ENCODE assay signal across 8 cellular contexts in the genomic region with DNA sequence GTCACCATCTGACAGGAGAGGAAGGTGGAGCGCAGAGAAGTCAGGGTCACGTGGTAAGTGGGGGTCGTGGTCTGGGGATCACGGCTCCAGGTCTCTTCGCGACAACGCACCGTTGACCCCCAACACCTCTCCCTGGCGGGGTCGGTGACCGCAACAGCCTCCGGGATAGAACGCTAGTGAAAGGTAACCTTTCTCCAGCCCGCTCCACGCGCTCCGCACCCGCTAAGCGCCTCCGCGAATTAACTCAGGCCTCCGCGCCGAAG. TPM values are rescaled to one million over a fixed set of nuclear protein-coding genes. Genes with fewer than 3 reads are reported as not detected.
DNase-seq lines count a peak whose midpoint lies in the region; ATAC-seq and TF ChIP-seq lines count a peak whose summit lies in the region.

No MANE protein-coding gene starts in this region.

- H3K36me3 ChIP-seq in right atrium auricular region (no peaks in the 10 kb centered on the region), RWPE2 (ENCODE audit: low read depth) (no peaks in the 10 kb centered on the region), fibroblast of lung (ENCODE audit: control insufficient read depth, insufficient read depth, low read length) (no peaks in the 10 kb centered on the region), sigmoid colon (no peaks in the 10 kb centered on the region)

- H2AFZ ChIP-seq in fibroblast of lung (ENCODE audit: low read length) = peak overlapping the region; percentile 19

- peak overlapping the region; percentile 58 for H3K4me2 ChIP-seq in fibroblast of lung (ENCODE audit: extremely low read depth, insufficient read depth, low read length)

- ATAC-seq in RWPE2 (ENCODE audit: low read depth) (no peak), GM18498 (IDR thresholded peaks at IDR 0.05; ENCODE audit: unreplicated experiment) (no peak)

- H3K9ac ChIP-seq in fibroblast of lung (ENCODE audit: insufficient read depth, low read length) = peak overlapping the region; percentile 96

- TF ChIP-seq CTCF in right atrium auricular region (IDR thresholded peaks at IDR 0.05) = no peak
- no peak for TF ChIP-seq CTCF in RWPE2 (IDR thresholded peaks at IDR 0.05; ENCODE audit: poor library complexity, severe bottlenecking)
- TF ChIP-seq CTCF in fibroblast of lung (conservative IDR thresholded peaks at IDR 0.05 in 1 of 2, IDR thresholded peaks at IDR 0.05 in 1 of 2; ENCODE audit: low read depth in 1 of 2, low read length in 2 of 2) = no peak
- no peak for TF ChIP-seq CTCF in sigmoid colon (IDR thresholded peaks at IDR 0.05)

- DNase-seq in right atrium auricular region (ENCODE audit: low spot score) (no peak), cardiac septum (ENCODE audit: low spot score) (no peak), RWPE2 (ENCODE audit: low spot score) (no peak), fibroblast of lung (ENCODE audit: low read depth in 2 of 2) (no peak), sigmoid colon (peak; percentile 72), NCI-H2107 treated with DMSO at 0.1 percent for 48 hours (lab: John Stamatoyannopoulos, UW; ENCODE audit: unreplicated experiment) (no peak), NCI-H510A (lab: John Stamatoyannopoulos, UW) (no peak)

- H3K79me2 ChIP-seq in fibroblast of lung (ENCODE audit: control insufficient read depth, insufficient read depth, low read length) = peaks cover 40% of the 10 kb centered on the region

- no peaks in the 10 kb centered on the region for H4K20me1 ChIP-seq in fibroblast of lung (ENCODE audit: control insufficient read depth, extremely low read depth, insufficient read depth, low read length)

- H3K9me3 ChIP-seq in right atrium auricular region (no peaks in the 10 kb centered on the region), RWPE2 (ENCODE audit: severe bottlenecking) (no peaks in the 10 kb centered on the region), fibroblast of lung (ENCODE audit: control insufficient read depth, insufficient read depth, low read depth, low read length) (no peaks in the 10 kb centered on the region), sigmoid colon (no peaks in the 10 kb centered on the region)

- H3K4me3 ChIP-seq in right atrium auricular region = peak overlapping the region; percentile 69 to 84
- H3K4me3 ChIP-seq in RWPE2 (ENCODE audit: severe bottlenecking) = peak overlapping the region; percentile 74
- H3K4me3 ChIP-seq in fibroblast of lung (replicated peaks in 1 of 4; ENCODE audit: control extremely low read depth in 1 of 4, insufficient read depth in 1 of 4, low read depth in 3 of 4, low read length in 4 of 4) = peak overlapping the region; percentile 19 to 90 (median 26)
- H3K4me3 ChIP-seq in sigmoid colon = peak overlapping the region; percentile 72 to 99 (median 82)

- TF ChIP-seq POLR2A in sigmoid colon (IDR thresholded peaks at IDR 0.05) = no peak

- 4 to 5% methylated on average over 24 of the region's 24 CpGs for WGBS in sigmoid colon, 2 donors

- H3K4me1 ChIP-seq in right atrium auricular region (peaks cover 0 to 15% of the 10 kb centered on the region in 2 donors), RWPE2 (ENCODE audit: insufficient read depth, poor library complexity, severe bottlenecking) (no peaks in the 10 kb centered on the region), fibroblast of lung (ENCODE audit: control insufficient read depth, extremely low read depth, insufficient read depth, low read length) (peaks cover 13% of the 10 kb centered on the region), sigmoid colon (peaks cover 0 to 46% (median 32%) of the 10 kb centered on the region in 4 donors)

- H3K27ac ChIP-seq in right atrium auricular region (peak overlapping the region; percentile 80 to 82), RWPE2 (ENCODE audit: poor library complexity, severe bottlenecking) (peak overlapping the region; percentile 35), fibroblast of lung (ENCODE audit: insufficient read depth, low read length) (peak overlapping the region; percentile 25), sigmoid colon (peak overlapping the region; percentile 83 to 94 (median 86))

- H3K27me3 ChIP-seq in right atrium auricular region (no peaks in the 10 kb centered on the region), RWPE2 (ENCODE audit: insufficient read depth, poor library complexity, severe bottlenecking) (no peaks in the 10 kb centered on the region), fibroblast of lung (ENCODE audit: control insufficient read depth, insufficient read depth, low read length) (no peaks in the 10 kb centered on the region), sigmoid colon (no peaks in the 10 kb centered on the region)

- no peak for TF ChIP-seq EP300 in sigmoid colon (IDR thresholded peaks at IDR 0.05)

- intact Hi-C loops in cardiac septum (cut with DNase I) = loop anchor here (5.0 kb wide), 3 partner anchors 46 to 91 kb away; no protein-coding TSS in a partner anchor
- intact Hi-C loops in sigmoid colon (cut with DNase I) = loop anchor here (2.0 to 5.0 kb wide), 4 partner anchors 36 to 186 kb away; a partner anchor contains a TSS

RNA-seq across cellular contexts. Expression of a gene that starts 0.6 kb away (rescaled TPM):
- total RNA-seq in right atrium auricular region = 10 to 100 TPM; 10.1 to 20.0 TPM
- total RNA-seq in cardiac septum = 24.0 TPM
- 43.4 and 57.3 TPM in 2 replicates for total RNA-seq in fibroblast of lung
- polyA plus RNA-seq in fibroblast of lung = 23.5 and 41.3 TPM in 2 replicates
- polyA plus RNA-seq in fibroblast of lung (2012) = 18.1 and 31.8 TPM in 2 replicates
- polyA minus RNA-seq in fibroblast of lung (ENCODE audit: low replicate concordance) = 51.7 and 102 TPM in 2 replicates
- 10 to 100 TPM in 3 of 4 donors, 1 to 10 TPM in 1; 8.7 to 22.9 (median 12.3) TPM for total RNA-seq in sigmoid colon
- 10 to 100 TPM in 2 of 3 donors, 1 to 10 TPM in 1; 9.6 to 13.4 (median 12.9) TPM for polyA plus RNA-seq in sigmoid colon

Comparison
In these comparisons a context has a peak if more than half of its experiments do, and no peak if none do; other contexts are left out.
1. H3K27ac ChIP-seq: peak in every context shown above with its lines; median percentile 86 in sigmoid colon; 81 in right atrium auricular region; 35 in RWPE2; 25 in fibroblast of lung.
2. H3K4me3 ChIP-seq: peak in every context shown above with its lines; median percentile 82 in sigmoid colon; 76 in right atrium auricular region; 74 in RWPE2; 26 in fibroblast of lung.